22 cellular contexts compared by ENCODE assay signal in the genomic region with DNA sequence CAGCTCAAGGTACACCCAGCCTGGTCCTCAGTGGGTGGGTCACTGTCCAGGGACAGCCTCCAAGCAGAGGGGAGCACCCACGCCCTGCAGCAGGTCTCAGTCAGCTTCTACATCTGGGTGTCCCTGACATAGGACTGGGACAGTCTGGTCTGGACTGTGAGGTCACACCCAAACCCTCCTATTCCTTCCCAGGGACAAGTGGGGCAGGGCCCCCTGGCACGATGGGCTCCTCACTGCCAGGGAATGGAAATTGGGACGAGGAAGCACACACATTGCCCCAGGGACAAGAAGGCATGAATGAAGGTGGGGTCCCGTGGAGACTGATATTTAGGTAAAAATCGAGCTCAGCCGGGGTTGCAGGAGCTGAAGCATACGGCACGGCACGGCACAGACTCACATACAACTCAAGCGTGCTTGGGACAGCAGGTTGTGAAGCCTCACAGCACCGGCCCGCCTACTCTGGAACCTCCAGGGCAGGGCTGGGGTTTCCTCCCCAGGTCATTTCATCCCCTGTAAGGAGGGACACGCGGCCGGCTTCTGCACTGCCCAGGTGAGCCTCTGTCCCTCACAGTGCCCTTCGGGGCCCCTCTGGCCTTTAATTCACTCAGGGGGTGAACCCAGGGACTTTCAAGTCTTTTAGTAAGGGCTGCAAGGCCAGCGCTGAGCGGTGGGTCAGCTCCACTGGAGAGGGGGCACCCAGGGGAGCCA. TPM values are rescaled to one million over a fixed set of nuclear protein-coding genes. Genes with fewer than 3 reads are reported as not detected.
DNase-seq lines count a peak whose midpoint lies in the region; TF ChIP-seq lines count a peak whose summit lies in the region.
"Had no signal": no experiment of that assay in that cellular context is flagged by ENCODE, and none has a peak within 500 bp of the region (broad histone marks: within the 10 kb centered on the region; RNA-seq: fewer than 3 reads in every experiment).

No MANE protein-coding gene starts in this region.

- in situ Hi-C loops in GM13976 (cut with MboI; ENCODE audit: low sequenced_read_pairs, unreplicated experiment) = loop anchor here (5.0 kb wide), 1 partner anchor 90 kb away; no protein-coding TSS in a partner anchor

- DNase-seq in GM13976 (ENCODE audit: low spot score) (peak; percentile 36), adrenal gland (peak in 5 of 7 donors; percentile 21 to 52 (median 46)), neural crest cell (ENCODE audit: low read depth, low spot score) (no peak), OCI-M2 (lab: John Stamatoyannopoulos, UW; ENCODE audit: unreplicated experiment) (no peak), NCI-H146 treated with DMSO at 0.1 percent for 48 hours (lab: John Stamatoyannopoulos, UW; ENCODE audit: unreplicated experiment) (no peak), C1 segment of cervical spinal cord (lab: John Stamatoyannopoulos, UW) (no peak)
- DNase-seq: activated CD4-positive, alpha-beta T cell treated with anti-CD3 and anti-CD28 coated beads, Interleukin-2, amount 50 U/mL, for 48 hours; COR-L47; heart left ventricle; midbrain; NCI-H1048; NCI-H1930; SHP77 treated with DMSO at 0.1 percent for 48 hours; substantia nigra had no signal

- no peak for TF ChIP-seq CTCF in GM13976 (IDR thresholded peaks at IDR 0.05; ENCODE audit: borderline replicate concordance, control extremely low read depth, extremely low read depth, insufficient read depth, missing control alignments)
- no peak for TF ChIP-seq CTCF in adrenal gland (IDR thresholded peaks at IDR 0.05)
- no peak for TF ChIP-seq CTCF in neural crest cell (conservative IDR thresholded peaks at IDR 0.05)

- peaks cover 69 to 83% (median 80%) of the 10 kb centered on the region in 11 experiments for H3K27me3 ChIP-seq in BLaER1 treated with 17β-estradiol and CSF1 and Interleukin-3, amounts not matched to agents 10 nM and 100 nM
- no peaks in the 10 kb centered on the region for H3K27me3 ChIP-seq in adrenal gland
- H3K27me3 ChIP-seq: ascending aorta had no signal

- WGBS in adrenal gland, 4 donors = 38 to 50% (median 46%) methylated on average over 5 to 18 of the region's 18 CpGs

- peak overlapping the region; percentile 21 for H3K4me3 Mint-ChIP-seq in neural crest cell
- H3K4me3 Mint-ChIP-seq: T-helper 1 cell treated with Interleukin-12 subunit alpha and Interleukin-12 subunit beta and Interleukin-4 antibody, amounts not matched to agents 30 μg/mL and 1 μg/mL, for 36 hours had no signal

- H3K9me3 ChIP-seq in BLaER1 treated with 17β-estradiol and CSF1 and Interleukin-3, amounts not matched to agents 10 nM and 100 nM (replicated peaks in 1 of 11) = no peaks in the 10 kb centered on the region
- H3K9me3 ChIP-seq in adrenal gland (replicated peaks in 1 of 3) = no peaks in the 10 kb centered on the region
- H3K9me3 ChIP-seq: ascending aorta, heart left ventricle, prostate gland had no signal

- H3K27me3 Mint-ChIP-seq in neural crest cell (ENCODE audit: low read depth) = peaks cover 27% of the 10 kb centered on the region

- peaks cover 28% of the 10 kb centered on the region for H3K4me1 Mint-ChIP-seq in neural crest cell

- no peak for TF ChIP-seq POLR2A in adrenal gland (IDR thresholded peaks at IDR 0.05)

- H3K9ac ChIP-seq in BLaER1 treated with 17β-estradiol and CSF1 and Interleukin-3, amounts not matched to agents 10 nM and 100 nM = peak overlapping the region; percentile 73 to 86 (median 83); a peak in 17 of 22 replicates

- no peaks in the 10 kb centered on the region for H3K36me3 ChIP-seq in BLaER1 treated with 17β-estradiol and CSF1 and Interleukin-3, amounts not matched to agents 10 nM and 100 nM
- no peaks in the 10 kb centered on the region for H3K36me3 ChIP-seq in adrenal gland (replicated peaks in 1 of 2)
- H3K36me3 ChIP-seq: ascending aorta, heart left ventricle, prostate gland had no signal

- H3K9me3 Mint-ChIP-seq in neural crest cell = no peaks in the 10 kb centered on the region
- H3K9me3 Mint-ChIP-seq: T-helper 1 cell treated with Interleukin-12 subunit alpha and Interleukin-12 subunit beta and Interleukin-4 antibody, amounts not matched to agents 30 μg/mL and 1 μg/mL, for 36 hours had no signal

- no peak overlapping the region for H3K27ac Mint-ChIP-seq in neural crest cell (ENCODE audit: unreplicated experiment)
- H3K27ac Mint-ChIP-seq: T-helper 1 cell treated with Interleukin-12 subunit alpha and Interleukin-12 subunit beta and Interleukin-4 antibody, amounts not matched to agents 30 μg/mL and 1 μg/mL, for 36 hours had no signal

- H3K4me1 ChIP-seq in BLaER1 treated with 17β-estradiol and CSF1 and Interleukin-3, amounts not matched to agents 10 nM and 100 nM = peaks cover 42 to 87% (median 73%) of the 10 kb centered on the region in 10 experiments
- H3K4me1 ChIP-seq in adrenal gland (replicated peaks in 1 of 2) = peaks cover 41 to 62% of the 10 kb centered on the region in 2 donors
- H3K4me1 ChIP-seq: prostate gland had no signal

- intact Hi-C loops in adrenal gland (cut with DNase I) = loop anchor here in 1 of 2 donors (2.0 kb wide), 1 partner anchor 21 kb away; no protein-coding TSS in a partner anchor

- no peaks in the 10 kb centered on the region for H4K20me1 ChIP-seq in BLaER1 treated with 17β-estradiol and CSF1 and Interleukin-3, amounts not matched to agents 10 nM and 100 nM

- no peaks in the 10 kb centered on the region for H3K36me3 Mint-ChIP-seq in neural crest cell (ENCODE audit: low read depth)

- H3K4me2 ChIP-seq in BLaER1 treated with 17β-estradiol and CSF1 and Interleukin-3, amounts not matched to agents 10 nM and 100 nM = peak overlapping the region; percentile 85 to 98 (median 92)

- H3K27ac ChIP-seq in BLaER1 treated with 17β-estradiol and CSF1 and Interleukin-3, amounts not matched to agents 10 nM and 100 nM = peak overlapping the region in 7 of 11 experiments; percentile 83 to 90 (median 86); a peak in 10 of 22 replicates
- peak overlapping the region in 4 of 5 donors; percentile 18 to 90 (median 76) for H3K27ac ChIP-seq in adrenal gland
- H3K27ac ChIP-seq: epithelial cell of prostate, prostate gland, VCaP had no signal

- H3K4me3 ChIP-seq in BLaER1 treated with 17β-estradiol and CSF1 and Interleukin-3, amounts not matched to agents 10 nM and 100 nM = peak overlapping the region in 5 of 10 experiments; percentile 49 to 64 (median 56); a peak in 7 of 20 replicates
- H3K4me3 ChIP-seq in adrenal gland = peak overlapping the region in 1 of 4 donors; percentile 47

RNA-seq across cellular contexts. Expression of a gene that starts 3.5 kb away (rescaled TPM):
- total RNA-seq in adrenal gland (10 to 100 TPM; 27.9 to 63.4 (median 36.4) TPM), neural crest cell (4.6 and 5.3 TPM in 2 replicates)
- 10 to 100 TPM in 1 of 3 donors, 1 to 10 TPM in 2; 7.6 to 15.1 (median 7.9) TPM for polyA plus RNA-seq in adrenal gland
- total RNA-seq: LHCN-M2 had no signal

RNA-seq across cellular contexts. Expression of a gene that starts 20.8 kb away (rescaled TPM):
- total RNA-seq in adrenal gland = 10 to 100 TPM; 29.7 to 54.8 (median 44.2) TPM
- 10 to 100 TPM in 2 of 3 donors, 1 to 10 TPM in 1; 7.6 to 61.7 (median 14.2) TPM for polyA plus RNA-seq in adrenal gland
- total RNA-seq in neural crest cell = 28.4 and 29.9 TPM in 2 replicates
- total RNA-seq: OCI-LY7 had no signal

Comparison
In these comparisons a context has a peak if more than half of its experiments do, and no peak if none do; other contexts are left out.
1. DNase-seq: peak in GM13976 (single experiment) and adrenal gland (5 of 7); none in neural crest cell (single experiment), OCI-M2 (single experiment), NCI-H146 treated with DMSO at 0.1 percent for 48 hours (single experiment) and C1 segment of cervical spinal cord (0 of 14).